Comparison of ENCODE assay signal across 13 cellular contexts in the genomic region with DNA sequence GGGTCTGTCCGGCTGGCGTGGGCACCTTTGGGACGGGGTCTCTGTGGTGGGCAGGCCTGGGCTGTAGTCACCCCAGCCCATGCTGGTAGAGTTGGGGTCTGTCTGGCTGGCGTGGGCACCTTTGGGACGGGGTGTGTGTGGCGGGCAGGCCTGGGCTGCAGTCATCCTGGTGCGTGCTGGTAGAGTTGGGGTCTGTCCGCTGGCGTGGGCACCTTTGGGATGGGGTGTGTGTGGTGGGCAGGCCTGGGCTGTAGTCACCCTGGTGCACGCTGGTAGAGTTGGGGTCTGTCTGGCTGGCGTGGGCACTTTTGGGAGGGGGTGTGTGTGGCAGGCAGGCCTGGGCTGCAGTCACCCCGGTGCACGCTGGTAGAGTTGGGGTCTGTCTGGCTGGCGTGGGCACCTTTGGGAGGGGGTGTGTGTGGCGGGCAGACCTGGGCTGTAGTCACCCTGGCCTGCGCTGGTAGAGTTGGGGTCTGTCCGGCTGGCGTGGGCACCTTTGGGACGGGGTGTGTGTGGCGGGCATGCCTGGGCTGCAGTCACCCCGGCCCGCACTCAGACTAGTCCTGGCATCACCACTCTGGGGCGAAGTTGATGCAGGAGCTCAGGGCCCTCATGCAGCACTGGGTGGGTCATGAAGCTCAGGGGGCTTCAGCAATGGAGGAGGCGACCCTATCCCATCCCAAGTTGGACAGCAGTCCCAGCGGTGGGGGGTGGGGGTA. TPM values are rescaled to one million over a fixed set of nuclear protein-coding genes. Genes with fewer than 3 reads are reported as not detected.
DNase-seq lines count a peak whose midpoint lies in the region; ATAC-seq and TF ChIP-seq lines count a peak whose summit lies in the region.
"Had no signal": no experiment of that assay in that cellular context is flagged by ENCODE, and none has a peak within 500 bp of the region (broad histone marks: within the 10 kb centered on the region; RNA-seq: fewer than 3 reads in every experiment).

No MANE protein-coding gene starts in this region.

- H3K36me3 ChIP-seq in heart left ventricle = peaks cover 0 to 2% (median 0%) of the 10 kb centered on the region in 9 donors
- H3K36me3 ChIP-seq in neural progenitor cell = no peaks in the 10 kb centered on the region
- no peaks in the 10 kb centered on the region for H3K36me3 ChIP-seq in uterus

- peak overlapping the region in 9 of 12 donors; percentile 32 to 93 (median 64) for H3K27ac ChIP-seq in heart left ventricle
- H3K27ac ChIP-seq in neural progenitor cell = no peak overlapping the region
- H3K27ac ChIP-seq in uterus = peak overlapping the region; percentile 77 to 89

- no peaks in the 10 kb centered on the region for H4K20me1 ChIP-seq in neural progenitor cell (ENCODE audit: low read depth)

- H3K4me2 ChIP-seq in neural progenitor cell = no peak overlapping the region

- peak overlapping the region in 9 of 12 donors; percentile 26 to 70 (median 55) for H3K4me3 ChIP-seq in heart left ventricle
- peak overlapping the region; percentile 52 for H3K4me3 ChIP-seq in fibroblast of villous mesenchyme (ENCODE audit: low read depth, low read length)
- H3K4me3 ChIP-seq in neural progenitor cell = no peak overlapping the region
- no peak overlapping the region for H3K4me3 ChIP-seq in uterus

- H3K27me3 Mint-ChIP-seq in neural progenitor cell (ENCODE audit: insufficient read depth, low read depth) = peaks cover 15% of the 10 kb centered on the region

- intact Hi-C loops in heart left ventricle (cut with DNase I) (no loop called here), Right ventricle myocardium inferior (cut with DNase I) (no loop called here), uterus (cut with DNase I; ENCODE audit: low total_unique reads) (no loop called here)

- no peaks in the 10 kb centered on the region for H3F3A ChIP-seq in neural progenitor cell (ENCODE audit: low read depth)

- TF ChIP-seq POLR2A in heart left ventricle (IDR thresholded peaks at IDR 0.05) = no peak
- no peak for TF ChIP-seq POLR2A in uterus (IDR thresholded peaks at IDR 0.05)

- no peaks in the 10 kb centered on the region for H3K9me3 Mint-ChIP-seq in neural progenitor cell
- H3K9me3 Mint-ChIP-seq: activated naive CD4-positive, alpha-beta T cell treated with anti-CD3 and anti-CD28 coated beads, Interleukin-2, amount 50 U/mL, for 72 hours had no signal

- H3K4me3 Mint-ChIP-seq in neural progenitor cell = no peak overlapping the region

- peaks cover 3 to 57% (median 24%) of the 10 kb centered on the region in 12 donors for H3K4me1 ChIP-seq in heart left ventricle
- no peaks in the 10 kb centered on the region for H3K4me1 ChIP-seq in neural progenitor cell
- H3K4me1 ChIP-seq in uterus = peaks cover 0 to 13% of the 10 kb centered on the region in 2 donors

- peaks cover 34% of the 10 kb centered on the region for H3K4me1 Mint-ChIP-seq in neural progenitor cell

- TF ChIP-seq CTCF in heart left ventricle (IDR thresholded peaks at IDR 0.05) (no peak), fibroblast of villous mesenchyme (IDR thresholded peaks at IDR 0.05; ENCODE audit: insufficient read depth, low read depth, low read length) (no peak), neural progenitor cell (IDR thresholded peaks at IDR 0.05) (no peak), uterus (IDR thresholded peaks at IDR 0.05) (no peak)

- no peak overlapping the region for H3K9ac ChIP-seq in neural progenitor cell

- ATAC-seq in heart left ventricle (no peak), Right ventricle myocardium inferior (no peak), GM19351 (IDR thresholded peaks at IDR 0.05; ENCODE audit: unreplicated experiment) (no peak)

- no peak overlapping the region for H2AFZ ChIP-seq in neural progenitor cell (replicated peaks)

- H3K27me3 ChIP-seq in heart left ventricle (peaks cover 0 to 10% (median 0%) of the 10 kb centered on the region in 9 donors), neural progenitor cell (peaks cover 16% of the 10 kb centered on the region), uterus (no peaks in the 10 kb centered on the region)

- DNase-seq in heart left ventricle (peak in 2 of 5 donors; percentile 7 to 25), Right ventricle myocardium inferior (ENCODE audit: missing footprints) (no peak), fibroblast of villous mesenchyme (ENCODE audit: low read depth) (no peak), neural progenitor cell (ENCODE audit: low spot score) (no peak), uterus (no peak), kidney tubule cell (ENCODE audit: low spot score) (no peak), NCI-H2029 treated with DMSO at 0.1 percent for 48 hours (lab: John Stamatoyannopoulos, UW) (no peak)
- DNase-seq: cortex of kidney, NCI-H1105 treated with DMSO at 0.1 percent for 48 hours, T-helper 9 cell had no signal

- 80 to 92% (median 85%) methylated on average over 20 to 25 of the region's 25 CpGs for WGBS in heart left ventricle, 4 donors

- no peaks in the 10 kb centered on the region for H3K36me3 Mint-ChIP-seq in neural progenitor cell
- H3K36me3 Mint-ChIP-seq: activated naive CD4-positive, alpha-beta T cell treated with anti-CD3 and anti-CD28 coated beads, Interleukin-2, amount 50 U/mL, for 72 hours had no signal

- no peaks in the 10 kb centered on the region for H3K9me3 ChIP-seq in heart left ventricle
- H3K9me3 ChIP-seq in neural progenitor cell (ENCODE audit: low read depth) = no peaks in the 10 kb centered on the region
- no peaks in the 10 kb centered on the region for H3K9me3 ChIP-seq in uterus

- H3K79me2 ChIP-seq in neural progenitor cell (ENCODE audit: low read depth) = no peaks in the 10 kb centered on the region

- peak overlapping the region; percentile 63 for H3K27ac Mint-ChIP-seq in neural progenitor cell

RNA-seq across cellular contexts. Expression of a gene that starts 19.3 kb away (rescaled TPM):
- total RNA-seq in heart left ventricle = 1 to 10 TPM in 8 of 9 donors, under 1 TPM in 1; 0.81 to 5.1 (median 2.4) TPM
- 1 to 10 TPM in 1 of 2 donors, under 1 TPM in 1; 0.08 to 4.6 TPM for polyA plus RNA-seq in heart left ventricle
- 5.0 TPM for total RNA-seq in Right ventricle myocardium inferior
- total RNA-seq in fibroblast of villous mesenchyme = not detected in 2 replicates
- total RNA-seq in neural progenitor cell (ENCODE audit: low replicate concordance) = not detected in 2 replicates
- total RNA-seq in uterus = not detected
- polyA plus RNA-seq: neural cell had no signal

RNA-seq across cellular contexts. Expression of a gene that starts 19.5 kb away (rescaled TPM):
- total RNA-seq in heart left ventricle (10 to 100 TPM; 11.4 to 86.8 (median 16.4) TPM), Right ventricle myocardium inferior (22.5 TPM), fibroblast of villous mesenchyme (0.32 TPM in 1 of 2 replicates, not detected in the other), neural progenitor cell (ENCODE audit: low replicate concordance) (not detected in 2 replicates), uterus (100 to 1,000 TPM in 1 of 4 donors, 10 to 100 TPM in 3; 11.2 to 112 (median 25.1) TPM)
- polyA plus RNA-seq in heart left ventricle = 10 to 100 TPM; 10.0 to 20.6 TPM
- polyA plus RNA-seq: neural cell had no signal

RNA-seq across cellular contexts. Expression of a gene that starts 33.6 kb away (rescaled TPM):
- total RNA-seq in heart left ventricle (1 to 10 TPM in 1 of 9 donors, under 1 TPM in 1, not detected in 7; 0.72 to 3.3 TPM), Right ventricle myocardium inferior (0.35 TPM), fibroblast of villous mesenchyme (not detected in 2 replicates), neural progenitor cell (ENCODE audit: low replicate concordance) (1.2 and 2.6 TPM in 2 replicates), uterus (1 to 10 TPM in 1 of 4 donors, under 1 TPM in 1, not detected in 2; 0.95 to 1.5 TPM)
- polyA plus RNA-seq in heart left ventricle = under 1 TPM in 1 of 2 donors, not detected in 1; 0.22 TPM
- total RNA-seq: activated naive CD4-positive, alpha-beta T cell treated with anti-CD3 and anti-CD28 coated beads, Interleukin-2, amount 50 U/mL, for 72 hours had no signal
- polyA plus RNA-seq: neural cell had no signal

RNA-seq across cellular contexts. Expression of a gene that starts 37.6 kb away (rescaled TPM):
- total RNA-seq in heart left ventricle (not detected), Right ventricle myocardium inferior (not detected), fibroblast of villous mesenchyme (under 0.01 TPM in 1 of 2 replicates, not detected in the other), neural progenitor cell (ENCODE audit: low replicate concordance) (not detected in 2 replicates), uterus (1 to 10 TPM in 1 of 4 donors, not detected in 3; 2.0 TPM)
- under 1 TPM in 1 of 2 donors, not detected in 1; 0.08 TPM for polyA plus RNA-seq in heart left ventricle
- total RNA-seq: activated naive CD4-positive, alpha-beta T cell treated with anti-CD3 and anti-CD28 coated beads, Interleukin-2, amount 50 U/mL, for 72 hours had no signal
- polyA plus RNA-seq: neural cell had no signal

RNA-seq across cellular contexts. Expression of a gene that starts 47.1 kb away (rescaled TPM):
- total RNA-seq in heart left ventricle (10 to 100 TPM; 17.1 to 84.5 (median 49.0) TPM), Right ventricle myocardium inferior (36.3 TPM), fibroblast of villous mesenchyme (not detected in 2 replicates), neural progenitor cell (ENCODE audit: low replicate concordance) (0.40 and 0.92 TPM in 2 replicates), uterus (10 to 100 TPM in 2 of 4 donors, 1 to 10 TPM in 1, not detected in 1; 3.2 to 60.6 (median 29.3) TPM)
- 10 to 100 TPM; 40.8 to 45.5 TPM for polyA plus RNA-seq in heart left ventricle
- polyA plus RNA-seq: neural cell had no signal

Comparison
In these comparisons a context has a peak if more than half of its experiments do, and no peak if none do; other contexts are left out.
1. H3K4me3 ChIP-seq: peak in heart left ventricle (9 of 12) and fibroblast of villous mesenchyme (single experiment); none in neural progenitor cell (single experiment) and uterus (0 of 2).